In genomic region chr2:86441789-86442641, GRCh38 we compare ENCODE assay signal across 1 cellular context.
TF ChIP-seq lines count a peak whose summit lies in the region.

No MANE protein-coding gene starts in this region.

TF ChIP-seq in HCT116, 20 proteins besides CTCF, POLR2A, EP300 and RAD21 (continued from another document):
- TF ChIP-seq ZNF274 (IDR thresholded peaks at IDR 0.05; ENCODE audit: low read depth, low read length), result no peak
- TF ChIP-seq SIN3A (IDR thresholded peaks at IDR 0.05; ENCODE audit: low read depth), result no peak
- TF ChIP-seq YY1 (IDR thresholded peaks at IDR 0.05; ENCODE audit: extremely low read depth, insufficient replicate concordance, low read depth, low read length), result no peak
- 0 out of 2 replicates have a peak, but pooled peaks have one; percentile 3 for TF ChIP-seq SP1 (IDR thresholded peaks at IDR 0.05; ENCODE audit: low read depth)
